1 cellular context compared by ENCODE assay signal in genomic region chr14:104665663-104666522, GRCh38.
TF ChIP-seq lines count a peak whose summit lies in the region.

No MANE protein-coding gene starts in this region.

TF ChIP-seq in GM12878, 131 proteins besides CTCF, POLR2A, EP300 and RAD21:
- TF ChIP-seq IKZF2 (IDR thresholded peaks at IDR 0.05) (0 out of 4 replicates have a peak, but pooled peaks of 1 of the 2 experiments have one; percentile 6), ZNF24 (IDR thresholded peaks at IDR 0.05) (no peak)
